8 cellular contexts compared by ENCODE assay signal in genomic region chr3:52536369-52537164, GRCh38. TPM values are rescaled to one million over a fixed set of nuclear protein-coding genes. Genes with fewer than 3 reads are reported as not detected.
DNase-seq lines count a peak whose midpoint lies in the region; ATAC-seq, FAIRE-seq and TF ChIP-seq lines count a peak whose summit lies in the region.

TSS of gene UQCC5 (plus strand) at chr3:52536605. CDS start at chr3:52536756, 151 bp downstream.

- peaks cover 34% of the 10 kb centered on the region for H3K36me3 Mint-ChIP-seq in activated CD4-positive, alpha-beta T cell treated with anti-CD3 and anti-CD28 coated beads for 36 hours (ENCODE audit: low read depth)
- H3K36me3 Mint-ChIP-seq in chondrocyte (ENCODE audit: low read depth), result peaks cover 12% of the 10 kb centered on the region

- H3K27ac Mint-ChIP-seq in activated CD4-positive, alpha-beta T cell treated with anti-CD3 and anti-CD28 coated beads for 36 hours, result peak within 1 kb of the TSS; percentile 99
- H3K27ac Mint-ChIP-seq in chondrocyte (ENCODE audit: unreplicated experiment), result peak within 1 kb of the TSS; percentile 97

- intact Hi-C loops in activated CD4-positive, alpha-beta T cell treated with anti-CD3 and anti-CD28 coated beads for 36 hours (cut with DNase I, micrococcal nuclease), result loop anchor here (1.0 to 10.0 kb wide), 11 partner anchors 81 to 1152 kb away; partner anchors contain the start of genes NISCH (in 2 of the 2), GNL3 (in 1 of the 2), MANF (in 1 of the 2) and PARP3 (in 1 of the 2)

- no peaks in the 10 kb centered on the region for H3K9me3 Mint-ChIP-seq in activated CD4-positive, alpha-beta T cell treated with anti-CD3 and anti-CD28 coated beads for 36 hours (ENCODE audit: low read depth)
- H3K9me3 Mint-ChIP-seq in chondrocyte (ENCODE audit: low read depth), result no peaks in the 10 kb centered on the region

- H3K27me3 ChIP-seq in BJ (ENCODE audit: control insufficient read depth, insufficient read depth, low read length) (no peaks in the 10 kb centered on the region), kidney epithelial cell (ENCODE audit: control insufficient read depth, insufficient read depth, low read length) (no peaks in the 10 kb centered on the region)

- DNase-seq in BJ (ENCODE audit: low read depth) (peak; percentile 91), GM19239 (ENCODE audit: insufficient read length, low spot score) (peak; percentile 97), NCI-H510A treated with DMSO at 0.1 percent for 48 hours (lab: John Stamatoyannopoulos, UW) (peak; percentile 88), chondrocyte (ENCODE audit: low spot score) (peak; percentile 100), kidney epithelial cell (ENCODE audit: low read depth) (peak; percentile 92)
- peak; percentile 99 for DNase-seq in activated CD4-positive, alpha-beta T cell treated with anti-CD3 and anti-CD28 coated beads for 36 hours
- DNase-seq in stimulated activated CD4-positive, alpha-beta T cell treated with anti-CD3 and anti-CD28 coated beads, Interleukin-15, amount 100 ng/mL, for 24 hours, result peak; percentile 99

- peak within 1 kb of the TSS; percentile 100 for H3K4me3 Mint-ChIP-seq in activated CD4-positive, alpha-beta T cell treated with anti-CD3 and anti-CD28 coated beads for 36 hours
- peak within 1 kb of the TSS; percentile 98 for H3K4me3 Mint-ChIP-seq in chondrocyte (ENCODE audit: unreplicated experiment)

- CTCF ChIA-PET in BJ (lab: Yijun Ruan, JAX), result interaction anchor here (1.3 kb wide), 1 partner anchor 109 kb away, joined by 3 read pairs; no protein-coding TSS in a partner anchor
- CTCF ChIA-PET in activated CD4-positive, alpha-beta T cell treated with anti-CD3 and anti-CD28 coated beads for 36 hours (lab: Charles Lee), result interaction anchor here (0.6 to 1.7 kb wide), 5 partner anchors 8 to 306 kb away, joined by 3 to 5 read pairs (median 3); no protein-coding TSS in a partner anchor

- H3K36me3 ChIP-seq in BJ (ENCODE audit: control insufficient read depth, insufficient read depth, low read length) (no peaks in the 10 kb centered on the region), kidney epithelial cell (ENCODE audit: control insufficient read depth, insufficient read depth, low read length) (no peaks in the 10 kb centered on the region)

- H3K27me3 Mint-ChIP-seq in activated CD4-positive, alpha-beta T cell treated with anti-CD3 and anti-CD28 coated beads for 36 hours, result no peaks in the 10 kb centered on the region
- H3K27me3 Mint-ChIP-seq in chondrocyte (ENCODE audit: low read depth), result no peaks in the 10 kb centered on the region

- peaks cover 49% of the 10 kb centered on the region for H3K4me1 Mint-ChIP-seq in activated CD4-positive, alpha-beta T cell treated with anti-CD3 and anti-CD28 coated beads for 36 hours
- peaks cover 62% of the 10 kb centered on the region for H3K4me1 Mint-ChIP-seq in chondrocyte (ENCODE audit: low read depth)

- peak within 1 kb of the TSS; percentile 78 for H3K4me3 ChIP-seq in BJ (ENCODE audit: low read depth, low read length)
- peak within 1 kb of the TSS; percentile 68 for H3K4me3 ChIP-seq in kidney epithelial cell (ENCODE audit: low read depth, low read length)

- peak; percentile 97 for FAIRE-seq in GM19239 (lab: Jason Lieb, UNC)

- POLR2A ChIA-PET in BJ (lab: Charles Lee), result interaction anchor here (0.6 to 1.0 kb wide), 2 partner anchors 109 to 159 kb away, joined by 4 to 23 read pairs; no protein-coding TSS in a partner anchor
- POLR2A ChIA-PET in activated CD4-positive, alpha-beta T cell treated with anti-CD3 and anti-CD28 coated beads for 36 hours (lab: Charles Lee), result interaction anchor here (0.6 to 1.2 kb wide), 7 partner anchors 20 to 866 kb away, joined by 3 to 5 read pairs (median 3); partner anchors contain the start of gene PBRM1

- peak; percentile 79 for ATAC-seq in HG03442 (IDR thresholded peaks at IDR 0.05; ENCODE audit: unreplicated experiment)
- ATAC-seq in activated CD4-positive, alpha-beta T cell treated with anti-CD3 and anti-CD28 coated beads for 36 hours, result peak; percentile 91

- TF ChIP-seq CTCF in BJ (IDR thresholded peaks at IDR 0.05; ENCODE audit: insufficient read depth, low read depth, low read length), result peak; percentile 36
- peak; percentile 20 for TF ChIP-seq CTCF in chondrocyte (IDR thresholded peaks at IDR 0.05)
- no peak for TF ChIP-seq CTCF in kidney epithelial cell (IDR thresholded peaks at IDR 0.05; ENCODE audit: insufficient read depth, low read length, poor library complexity, severe bottlenecking)

RNA-seq across cellular contexts. Expression of gene UQCC5, which starts in this region (rescaled TPM):
- 11.9 and 12.3 TPM in 2 replicates for polyA plus RNA-seq in BJ (2011; rRNA removed)
- 5.4 and 6.2 TPM in 2 replicates for polyA minus RNA-seq in BJ (2011; rRNA and poly(A)+ RNA removed)
- total RNA-seq in activated CD4-positive, alpha-beta T cell treated with anti-CD3 and anti-CD28 coated beads for 36 hours, result 10 to 100 TPM; 12.0 to 12.7 TPM
- total RNA-seq in chondrocyte, result 13.7 to 30.4 TPM (median 16.9 TPM) in 3 replicates
- total RNA-seq in kidney epithelial cell, result 0.75 and 97.6 TPM in 2 replicates

Comparison
In these comparisons a context has a peak if more than half of its experiments do, and no peak if none do; other contexts are left out.
1. Peak in every context shown above with its lines: DNase-seq, ATAC-seq and H3K4me3 ChIP-seq.